Comparison of ENCODE assay signal across 8 cellular contexts in genomic region chr9:83538172-83538889, GRCh38. TPM values are rescaled to one million over a fixed set of nuclear protein-coding genes. Genes with fewer than 3 reads are reported as not detected.
DNase-seq lines count a peak whose midpoint lies in the region; ATAC-seq and TF ChIP-seq lines count a peak whose summit lies in the region.

Gene FRMD3 (minus strand): TSS chr9:83538401. CDS start chr9:83538231, 170 bp downstream.

- H3K27ac ChIP-seq in PC-9, result no peak within 1 kb of the TSS
- H3K27ac ChIP-seq in caudate nucleus (ENCODE audit: low read depth, low read length), result peak within 1 kb of the TSS; percentile 4

- CTCF ChIA-PET in PC-9 (lab: Charles Lee), result interaction anchor here (0.5 kb wide), 1 partner anchor 84 kb away, joined by 4 read pairs; no protein-coding TSS in a partner anchor

- intact Hi-C loops in PC-9 (cut with micrococcal nuclease; ENCODE audit: unreplicated experiment) (loop anchor here (1.0 to 5.0 kb wide), 3 partner anchors 66 to 204 kb away; no protein-coding TSS in a partner anchor), sciatic nerve (cut with DNase I) (loop anchor here (5.0 kb wide), 1 partner anchor 201 kb away; no protein-coding TSS in a partner anchor)

- DNase-seq in A172 (ENCODE audit: low spot score) (peak; percentile 71), HUDEP-2 (lab: John Stamatoyannopoulos, UW; ENCODE audit: unreplicated experiment in 76 of 76) (peak in 52 of 76 experiments; percentile 1 to 60 (median 32)), PC-9 (peak; percentile 72 to 88), caudate nucleus (lab: John Stamatoyannopoulos, UW) (peak in 39 of 61 donors; percentile 7 to 65 (median 22)), iPS-NIHi7 (ENCODE audit: extremely low spot score) (peak; percentile 84), sciatic nerve (ENCODE audit: low spot score) (peak; percentile 90)

- peak within 1 kb of the TSS; percentile 88 for H3K4me2 ChIP-seq in PC-9

- H3F3A ChIP-seq in PC-9 (ENCODE audit: insufficient read depth, low read depth), result no peaks in the 10 kb centered on the region

- peak within 1 kb of the TSS; percentile 94 for H2AFZ ChIP-seq in PC-9

- H3K36me3 ChIP-seq in PC-9 (ENCODE audit: low read depth), result no peaks in the 10 kb centered on the region

- no peaks in the 10 kb centered on the region for H3K79me2 ChIP-seq in PC-9 (ENCODE audit: low read depth)

- no peaks in the 10 kb centered on the region for H4K20me1 ChIP-seq in PC-9 (ENCODE audit: insufficient read depth)

- ATAC-seq in sciatic nerve (peak; percentile 91), HG03280 (IDR thresholded peaks at IDR 0.05; ENCODE audit: unreplicated experiment) (no peak)

- H3K27me3 ChIP-seq in PC-9 (ENCODE audit: insufficient read depth, low read depth), result no peaks in the 10 kb centered on the region

- no peaks in the 10 kb centered on the region for H3K9me3 ChIP-seq in PC-9 (ENCODE audit: insufficient read depth, low read depth)

- POLR2A ChIA-PET in PC-9 (lab: Charles Lee; ENCODE audit: unreplicated experiment), result interaction anchor here (0.6 kb wide), 2 partner anchors 66 to 1376 kb away, joined by 4 to 6 read pairs; no protein-coding TSS in a partner anchor

- H3K4me1 ChIP-seq in PC-9 (replicated peaks; ENCODE audit: insufficient read depth), result peaks cover 7% of the 10 kb centered on the region; the same call in 1 of the 2 replicates

- BruUV-seq in PC-9 (replicated peaks; lab: Mats Ljungman, UMichigan), result no TSS peak

- peak; percentile 49 for TF ChIP-seq CTCF in GM12873 (IDR thresholded peaks at IDR 0.05; ENCODE audit: insufficient read depth, low read depth, low read length, missing control alignments)
- peak; percentile 80 for TF ChIP-seq CTCF in PC-9 (conservative IDR thresholded peaks at IDR 0.05)

- H3K9me2 ChIP-seq in PC-9 (ENCODE audit: insufficient read depth), result no peaks in the 10 kb centered on the region

- H3K4me3 ChIP-seq in PC-9, result peak within 1 kb of the TSS; percentile 69

RNA-seq across cellular contexts. Expression of gene FRMD3, which starts in this region (rescaled TPM):
- total RNA-seq in A172 (2014; rRNA removed; shearing (Covaris generic)), result 0.96 and 6.2 TPM in 2 replicates
- total RNA-seq in PC-9 (2021) (1.4 and 1.9 TPM in 2 replicates), sciatic nerve (38.1 TPM)

Comparison
In these comparisons a context has a peak if more than half of its experiments do, and no peak if none do; other contexts are left out.
1. DNase-seq: peak in every context shown above with its lines; median percentile 90 in sciatic nerve; 84 in iPS-NIHi7; 80 in PC-9; 71 in A172; 32 in HUDEP-2; 22 in caudate nucleus.